ENCODE assay signal across 8 cellular contexts in genomic region chr14:101823511-101824120, GRCh38.
DNase-seq lines count a peak whose midpoint lies in the region; ATAC-seq and TF ChIP-seq lines count a peak whose summit lies in the region.

No MANE protein-coding gene starts in this region.

- H3K4me3 Mint-ChIP-seq in activated naive CD8-positive, alpha-beta T cell treated with anti-CD3 and anti-CD28 coated beads, Interleukin-2, amount 10 ng/mL, durations not matched to agents 7 days and 5 days, result peak overlapping the region; percentile 86

- TF ChIP-seq CTCF in breast epithelium (IDR thresholded peaks at IDR 0.05) (no peak), mammary epithelial cell (conservative IDR thresholded peaks at IDR 0.05 in 1 of 2, IDR thresholded peaks at IDR 0.05 in 1 of 2; ENCODE audit: extremely low read depth in 1 of 2, insufficient read depth in 1 of 2, low read depth in 1 of 2, low read length in 2 of 2) (no peak), testis (IDR thresholded peaks at IDR 0.05) (no peak)

- CTCF ChIA-PET in mammary epithelial cell (lab: Charles Lee; ENCODE audit: low non-redundant PET), result interaction anchor here (0.7 kb wide), 1 partner anchor 30 kb away, joined by 6 read pairs; no protein-coding TSS in a partner anchor

- H3K27me3 Mint-ChIP-seq in activated naive CD8-positive, alpha-beta T cell treated with anti-CD3 and anti-CD28 coated beads, Interleukin-2, amount 10 ng/mL, durations not matched to agents 7 days and 5 days, result no peaks in the 10 kb centered on the region

- no peaks in the 10 kb centered on the region for H3K4me1 ChIP-seq in breast epithelium
- H3K4me1 ChIP-seq in mammary epithelial cell (ENCODE audit: insufficient read depth, low read length), result no peaks in the 10 kb centered on the region
- peaks cover 20% of the 10 kb centered on the region for H3K4me1 ChIP-seq in mucosa of stomach (ENCODE audit: control insufficient read depth, insufficient read depth, low read length)
- H3K4me1 ChIP-seq in testis, result peaks cover 28% of the 10 kb centered on the region

- H3K27me3 ChIP-seq in breast epithelium (no peaks in the 10 kb centered on the region), mammary epithelial cell (ENCODE audit: insufficient read depth, low read length) (no peaks in the 10 kb centered on the region), mucosa of stomach (ENCODE audit: control insufficient read depth, insufficient read depth, low read length) (no peaks in the 10 kb centered on the region), testis (no peaks in the 10 kb centered on the region)

- peak overlapping the region; percentile 99 for H3K27ac Mint-ChIP-seq in activated naive CD8-positive, alpha-beta T cell treated with anti-CD3 and anti-CD28 coated beads, Interleukin-2, amount 10 ng/mL, durations not matched to agents 7 days and 5 days

- intact Hi-C loops in breast epithelium (cut with DNase I; ENCODE audit: low total_unique reads) (no loop called here), mammary epithelial cell (cut with micrococcal nuclease) (no loop called here), testis (cut with DNase I; ENCODE audit: low total_unique reads) (no loop called here)

- POLR2A ChIA-PET in activated naive CD8-positive, alpha-beta T cell treated with anti-CD3 and anti-CD28 coated beads, Interleukin-2, amount 10 ng/mL, durations not matched to agents 7 days and 5 days (lab: Charles Lee), result interaction anchor here (0.5 to 5.2 kb wide), 11 partner anchors 12 to 121 kb away, joined by 3 to 231 read pairs (median 4); no protein-coding TSS in a partner anchor

- dilution Hi-C loops in mammary epithelial cell (cut with HindIII; ENCODE audit: low sequenced_read_pairs), result no loop called here

- H3K9me3 Mint-ChIP-seq in activated naive CD8-positive, alpha-beta T cell treated with anti-CD3 and anti-CD28 coated beads, Interleukin-2, amount 10 ng/mL, durations not matched to agents 7 days and 5 days, result no peaks in the 10 kb centered on the region

- TF ChIP-seq POLR2A in breast epithelium (IDR thresholded peaks at IDR 0.05), result no peak
- TF ChIP-seq POLR2A in testis (IDR thresholded peaks at IDR 0.05), result no peak

- H3K79me2 ChIP-seq in mammary epithelial cell (ENCODE audit: insufficient read depth, low read length), result peaks cover 95% of the 10 kb centered on the region

- H3K27ac ChIP-seq in breast epithelium (peak overlapping the region; percentile 79 to 84), mammary epithelial cell (ENCODE audit: insufficient read depth, low read depth, low read length) (no peak overlapping the region), testis (peak overlapping the region; percentile 70 to 78)

- H3K9me3 ChIP-seq in breast epithelium, result no peaks in the 10 kb centered on the region
- H3K9me3 ChIP-seq in mammary epithelial cell (replicated peaks; ENCODE audit: insufficient read depth, low read length), result no peaks in the 10 kb centered on the region
- H3K9me3 ChIP-seq in mucosa of stomach (ENCODE audit: control insufficient read depth, low read length), result no peaks in the 10 kb centered on the region
- no peaks in the 10 kb centered on the region for H3K9me3 ChIP-seq in testis

- H3K36me3 Mint-ChIP-seq in activated naive CD8-positive, alpha-beta T cell treated with anti-CD3 and anti-CD28 coated beads, Interleukin-2, amount 10 ng/mL, durations not matched to agents 7 days and 5 days, result peaks cover 45% of the 10 kb centered on the region

- H3K9ac ChIP-seq in mammary epithelial cell (ENCODE audit: insufficient read depth, low read length) (no peak overlapping the region), mucosa of stomach (ENCODE audit: low read length) (peak overlapping the region; percentile 55)

- no peak overlapping the region for H2AFZ ChIP-seq in mammary epithelial cell (ENCODE audit: low read depth, low read length)

- H3K4me1 Mint-ChIP-seq in activated naive CD8-positive, alpha-beta T cell treated with anti-CD3 and anti-CD28 coated beads, Interleukin-2, amount 10 ng/mL, durations not matched to agents 7 days and 5 days, result peaks cover 77% of the 10 kb centered on the region

- peak; percentile 57 for ATAC-seq in activated naive CD8-positive, alpha-beta T cell treated with anti-CD3 and anti-CD28 coated beads, Interleukin-2, amount 10 ng/mL, durations not matched to agents 7 days and 5 days (ENCODE audit: low read depth)

- DNase-seq in breast epithelium (ENCODE audit: low spot score in 2 of 2) (no peak), mammary epithelial cell (no peak), NAMALWA (ENCODE audit: low spot score) (peak; percentile 76), testis (no peak), retina (no peak), cortex of kidney (lab: John Stamatoyannopoulos, UW) (no peak)
- peak; percentile 58 for DNase-seq in activated naive CD8-positive, alpha-beta T cell treated with anti-CD3 and anti-CD28 coated beads, Interleukin-2, amount 10 ng/mL, durations not matched to agents 7 days and 5 days

- no peaks in the 10 kb centered on the region for H4K20me1 ChIP-seq in mammary epithelial cell (ENCODE audit: insufficient read depth, low read length)

- BruUV-seq in mammary epithelial cell (replicated peaks; lab: Mats Ljungman, UMichigan), result no TSS peak

- WGBS in mammary epithelial cell (ENCODE audit: low coverage, missing lambda C conversion rate), result 66% methylated on average over 12 of the region's 12 CpGs
- 38 to 50% methylated on average over 12 of the region's 12 CpGs for WGBS in testis, 2 donors

- H3K36me3 ChIP-seq in breast epithelium, result no peaks in the 10 kb centered on the region
- peaks cover 2% of the 10 kb centered on the region for H3K36me3 ChIP-seq in mammary epithelial cell (ENCODE audit: insufficient read depth, low read length)
- H3K36me3 ChIP-seq in mucosa of stomach (ENCODE audit: control insufficient read depth, insufficient read depth, low read length), result no peaks in the 10 kb centered on the region
- H3K36me3 ChIP-seq in testis (ENCODE audit: low read depth, missing control alignments), result no peaks in the 10 kb centered on the region

- peak overlapping the region; percentile 5 to 43 (median 21) for H3K4me3 ChIP-seq in breast epithelium
- no peak overlapping the region for H3K4me3 ChIP-seq in mammary epithelial cell (replicated peaks in 1 of 3; ENCODE audit: insufficient read depth in 1 of 3, low read depth in 2 of 3, low read length in 3 of 3)
- no peak overlapping the region for H3K4me3 ChIP-seq in mucosa of stomach (ENCODE audit: low read length)
- H3K4me3 ChIP-seq in testis, result no peak overlapping the region

- in situ Hi-C loops in mammary epithelial cell (cut with MboI; ENCODE audit: low sequenced_read_pairs in 2 of 2), result no loop called here

- H3K4me2 ChIP-seq in mammary epithelial cell (ENCODE audit: insufficient read depth, low read depth, low read length), result no peak overlapping the region

Comparison
In these comparisons a context has a peak if more than half of its experiments do, and no peak if none do; other contexts are left out.
1. H3K4me3 ChIP-seq: peak in breast epithelium (3 of 3); none in mammary epithelial cell (0 of 3), mucosa of stomach (single experiment) and testis (0 of 2).
2. DNase-seq: peak in NAMALWA (single experiment) and activated naive CD8-positive, alpha-beta T cell treated with anti-CD3 and anti-CD28 coated beads, Interleukin-2, amount 10 ng/mL, durations not matched to agents 7 days and 5 days (single experiment); none in breast epithelium (0 of 2), mammary epithelial cell (single experiment), testis (single experiment), retina (single experiment) and cortex of kidney (single experiment).